In genomic region chr7:101687081-101687480, GRCh38 we compare ENCODE assay signal across 28 cellular contexts. TPM values are rescaled to one million over a fixed set of nuclear protein-coding genes. Genes with fewer than 3 reads are reported as not detected.
"Had no signal": no experiment of that assay in that cellular context is flagged by ENCODE, and none has a peak within 500 bp of the region (broad histone marks: within the 10 kb centered on the region; RNA-seq: fewer than 3 reads in every experiment).

No MANE protein-coding gene starts in this region.

- H3K27ac ChIP-seq: brain microvascular endothelial cell, Peyer's patch, VCaP had no signal

- H3K27me3 ChIP-seq: brain microvascular endothelial cell, MG63, Peyer's patch had no signal

- H3K9me3 ChIP-seq: MG63, Peyer's patch had no signal

- H3K27me3 Mint-ChIP-seq: activated CD4-positive, alpha-beta T cell treated with anti-CD3 and anti-CD28 coated beads, Interleukin-2, amount 10 ng/mL, durations not matched to agents 7 days and 5 days had no signal

- H3K4me3 ChIP-seq: MG63, Peyer's patch had no signal

- H3K27ac Mint-ChIP-seq: activated CD4-positive, alpha-beta memory T cell treated with anti-CD3 and anti-CD28 coated beads for 36 hours; activated CD4-positive, alpha-beta T cell treated with anti-CD3 and anti-CD28 coated beads, Interleukin-2, amount 10 ng/mL, durations not matched to agents 7 days and 5 days; activated naive CD4-positive, alpha-beta T cell treated with anti-CD3 and anti-CD28 coated beads, Interleukin-2, amount 10 ng/mL, durations not matched to agents 7 days and 5 days; activated naive CD8-positive, alpha-beta T cell treated with anti-CD3 and anti-CD28 coated beads for 36 hours; activated T-helper 17 cell treated with anti-CD3 and anti-CD28 coated beads, Interleukin-2, amount 50 U/mL, for 72 hours had no signal

- H3K4me1 Mint-ChIP-seq: activated T-helper 17 cell treated with anti-CD3 and anti-CD28 coated beads, Interleukin-2, amount 50 U/mL, for 72 hours had no signal

- DNase-seq: activated CD4-positive, alpha-beta memory T cell treated with anti-CD3 and anti-CD28 coated beads for 36 hours; activated CD4-positive, alpha-beta T cell treated with anti-CD3 and anti-CD28 coated beads, Interleukin-2, amount 10 ng/mL, durations not matched to agents 7 days and 5 days; activated CD4-positive, CD25-positive, alpha-beta regulatory T cell; activated CD8-positive, alpha-beta memory T cell treated with anti-CD3 and anti-CD28 coated beads for 24 hours; activated gamma-delta T cell; activated naive CD4-positive, alpha-beta T cell treated with anti-CD3 and anti-CD28 coated beads, Interleukin-2, amount 10 ng/mL, durations not matched to agents 7 days and 5 days; activated naive CD8-positive, alpha-beta T cell treated with anti-CD3 and anti-CD28 coated beads for 36 hours; activated T-cell treated with anti-CD3 and anti-CD28 coated beads, Interleukin-2, amount 50 U/mL, for 48 hours; brain microvascular endothelial cell; cerebellar nuclear complex; MG63; MV-4-11; NCI-H1105; NCI-H1436; NCI-H187; NCI-H2081; NCI-H446; NCI-H524; Peyer's patch; SHP77; T-helper 2 cell; T1000 had no signal

- H3K4me3 Mint-ChIP-seq: activated CD4-positive, alpha-beta memory T cell treated with anti-CD3 and anti-CD28 coated beads for 36 hours; activated CD4-positive, alpha-beta T cell treated with anti-CD3 and anti-CD28 coated beads, Interleukin-2, amount 10 ng/mL, durations not matched to agents 7 days and 5 days; activated naive CD4-positive, alpha-beta T cell treated with anti-CD3 and anti-CD28 coated beads, Interleukin-2, amount 10 ng/mL, durations not matched to agents 7 days and 5 days; activated naive CD8-positive, alpha-beta T cell treated with anti-CD3 and anti-CD28 coated beads for 36 hours; activated T-helper 17 cell treated with anti-CD3 and anti-CD28 coated beads, Interleukin-2, amount 50 U/mL, for 72 hours had no signal

- FAIRE-seq: TTC549 had no signal

- H3K36me3 ChIP-seq: brain microvascular endothelial cell, MG63, Peyer's patch had no signal

- ATAC-seq: activated T-helper 17 cell treated with anti-CD3 and anti-CD28 coated beads, Interleukin-2, amount 50 U/mL, for 72 hours had no signal

- H3K9me3 Mint-ChIP-seq: activated CD4-positive, alpha-beta memory T cell treated with anti-CD3 and anti-CD28 coated beads for 36 hours; activated CD4-positive, alpha-beta T cell treated with anti-CD3 and anti-CD28 coated beads, Interleukin-2, amount 10 ng/mL, durations not matched to agents 7 days and 5 days; activated naive CD4-positive, alpha-beta T cell treated with anti-CD3 and anti-CD28 coated beads, Interleukin-2, amount 10 ng/mL, durations not matched to agents 7 days and 5 days; activated naive CD8-positive, alpha-beta T cell treated with anti-CD3 and anti-CD28 coated beads for 36 hours; activated T-helper 17 cell treated with anti-CD3 and anti-CD28 coated beads, Interleukin-2, amount 50 U/mL, for 72 hours had no signal

- H3K36me3 Mint-ChIP-seq: activated CD4-positive, alpha-beta memory T cell treated with anti-CD3 and anti-CD28 coated beads for 36 hours; activated naive CD4-positive, alpha-beta T cell treated with anti-CD3 and anti-CD28 coated beads, Interleukin-2, amount 10 ng/mL, durations not matched to agents 7 days and 5 days; activated naive CD8-positive, alpha-beta T cell treated with anti-CD3 and anti-CD28 coated beads for 36 hours had no signal

RNA-seq across cellular contexts. Expression of gene MYL10, which starts 58.0 kb away (rescaled TPM):
- total RNA-seq: activated CD4-positive, alpha-beta memory T cell treated with anti-CD3 and anti-CD28 coated beads for 36 hours; activated CD4-positive, alpha-beta T cell treated with anti-CD3 and anti-CD28 coated beads, Interleukin-2, amount 10 ng/mL, durations not matched to agents 7 days and 5 days; activated naive CD8-positive, alpha-beta T cell treated with anti-CD3 and anti-CD28 coated beads for 36 hours; activated T-helper 17 cell treated with anti-CD3 and anti-CD28 coated beads, Interleukin-2, amount 50 U/mL, for 72 hours; cardiac septum; Peyer's patch; SK-MEL-5 had no signal
- polyA plus RNA-seq: adipose tissue had no signal
